ENCODE assay signal across 24 cellular contexts in genomic region chr1:201734776-201735175, GRCh38.
DNase-seq lines count a peak whose midpoint lies in the region; ATAC-seq and TF ChIP-seq lines count a peak whose summit lies in the region.
"Had no signal": no experiment of that assay in that cellular context is flagged by ENCODE, and none has a peak within 500 bp of the region (broad histone marks: within the 10 kb centered on the region; RNA-seq: fewer than 3 reads in every experiment).

No MANE protein-coding gene starts in this region.

- peak overlapping the region; percentile 38 to 75 for H2BK12ac ChIP-seq in mesenchymal stem cell (ENCODE audit: low read length in 2 of 2)

- no peak overlapping the region for H3K4ac ChIP-seq in mesenchymal stem cell (ENCODE audit: low read depth in 1 of 2, low read length in 2 of 2)

- no peak overlapping the region for H3K9ac ChIP-seq in mesenchymal stem cell (ENCODE audit: low read length)

- DNase-seq in NCI-H82 (lab: John Stamatoyannopoulos, UW): peak; percentile 35
- DNase-seq in NCI-H82 treated with DMSO at 0.1 percent for 48 hours (lab: John Stamatoyannopoulos, UW; ENCODE audit: unreplicated experiment): no peak
- DNase-seq in SJCRH30: peak; percentile 45 to 64
- DNase-seq in mesenchymal stem cell: no peak
- DNase-seq in gastrocnemius medialis: no peak
- DNase-seq in activated T-cell treated with anti-CD3 and anti-CD28 coated beads, Interleukin-2, amount 50 U/mL, for 4 hours: no peak
- no peak for DNase-seq in activated T-cell treated with anti-CD3 and anti-CD28 coated beads for 4 hours
- no peak for DNase-seq in NAMALWA (ENCODE audit: low spot score)
- DNase-seq: 8988T; BE2C; CD4-positive, CD25-positive, alpha-beta regulatory T cell; COR-L47; DMS153; GF-D8; MM.1S; NCI-H1092 treated with DMSO at 0.1 percent for 48 hours; NCI-H2081; NCI-H2171 treated with DMSO at 0.1 percent for 48 hours; NCI-H446; NCI-H526 treated with DMSO at 0.1 percent for 48 hours; NK-92 treated with Interleukin-12 subunit alpha and Interleukin-12 subunit beta, amount 100 ng/mL, for 24 hours; Peyer's patch had no signal

- H3K4me3 ChIP-seq in SJCRH30: no peak overlapping the region
- no peak overlapping the region for H3K4me3 ChIP-seq in mesenchymal stem cell (ENCODE audit: insufficient read depth in 1 of 2, low read depth in 1 of 2, low read length in 2 of 2)
- H3K4me3 ChIP-seq in gastrocnemius medialis: no peak overlapping the region
- H3K4me3 ChIP-seq: Peyer's patch had no signal

- H3K27me3 Mint-ChIP-seq in activated T-cell treated with anti-CD3 and anti-CD28 coated beads, Interleukin-2, amount 50 U/mL, for 4 hours (ENCODE audit: low read depth): peaks cover 24% of the 10 kb centered on the region

- H3K4me1 ChIP-seq in SJCRH30: peaks cover 55% of the 10 kb centered on the region
- H3K4me1 ChIP-seq in mesenchymal stem cell (ENCODE audit: control insufficient read depth, insufficient read depth, low read depth, low read length): peaks cover 36% of the 10 kb centered on the region
- peaks cover 54 to 63% of the 10 kb centered on the region in 2 donors for H3K4me1 ChIP-seq in gastrocnemius medialis

- no peak overlapping the region for H4K91ac ChIP-seq in mesenchymal stem cell (ENCODE audit: low read length)

- H3K4me3 Mint-ChIP-seq in activated T-cell treated with anti-CD3 and anti-CD28 coated beads, Interleukin-2, amount 50 U/mL, for 4 hours: no peak overlapping the region
- H3K4me3 Mint-ChIP-seq: CD4-positive, CD25-positive, alpha-beta regulatory T cell had no signal

- H2BK120ac ChIP-seq in mesenchymal stem cell (ENCODE audit: low read depth, low read length): peak overlapping the region; percentile 29

- peak overlapping the region; percentile 3 for H2BK15ac ChIP-seq in mesenchymal stem cell (ENCODE audit: low read depth, poor library complexity, severe bottlenecking)

- H3K79me1 ChIP-seq in mesenchymal stem cell (replicated peaks; ENCODE audit: low read length, poor library complexity, severe bottlenecking): peaks cover 42% of the 10 kb centered on the region

- no peak for TF ChIP-seq POLR2A in gastrocnemius medialis (IDR thresholded peaks at IDR 0.05)

- no peak overlapping the region for H2AK5ac ChIP-seq in mesenchymal stem cell (ENCODE audit: low read length, severe bottlenecking)

- in situ Hi-C loops in gastrocnemius medialis (cut with MboI; ENCODE audit: low sequenced_read_pairs in 4 of 4): no loop called here

- WGBS in mesenchymal stem cell: no CpG with 5 or more reads among the region's 2 CpGs

- H3K14ac ChIP-seq in mesenchymal stem cell (ENCODE audit: low read length in 2 of 2): peak overlapping the region in 1 of 2 experiments; percentile 28

- H3K9me3 Mint-ChIP-seq in activated T-cell treated with anti-CD3 and anti-CD28 coated beads, Interleukin-2, amount 50 U/mL, for 4 hours: no peaks in the 10 kb centered on the region
- H3K9me3 Mint-ChIP-seq: CD4-positive, CD25-positive, alpha-beta regulatory T cell had no signal

- intact Hi-C loops in gastrocnemius medialis (cut with DNase I; ENCODE audit: low total_unique reads): no loop called here

- peak overlapping the region in 1 of 2 experiments; percentile 63 for H3K23ac ChIP-seq in mesenchymal stem cell (ENCODE audit: low read length in 2 of 2)

- H3K27me3 ChIP-seq in SJCRH30 (no peaks in the 10 kb centered on the region), mesenchymal stem cell (ENCODE audit: control insufficient read depth in 1 of 2, insufficient read depth in 1 of 2, low read length in 2 of 2) (no peaks in the 10 kb centered on the region), gastrocnemius medialis (peaks cover 8 to 13% (median 12%) of the 10 kb centered on the region in 3 donors)
- H3K27me3 ChIP-seq: BE2C, Peyer's patch had no signal

- H3K36me3 Mint-ChIP-seq in activated T-cell treated with anti-CD3 and anti-CD28 coated beads, Interleukin-2, amount 50 U/mL, for 4 hours (ENCODE audit: insufficient read depth): no peaks in the 10 kb centered on the region

- no peaks in the 10 kb centered on the region for H3K9me3 ChIP-seq in SJCRH30 (replicated peaks)
- no peaks in the 10 kb centered on the region for H3K9me3 ChIP-seq in mesenchymal stem cell (ENCODE audit: control insufficient read depth, low read length)
- H3K9me3 ChIP-seq in gastrocnemius medialis: no peaks in the 10 kb centered on the region
- H3K9me3 ChIP-seq: BE2C, Peyer's patch had no signal

- H3K27ac ChIP-seq in SJCRH30 (no peak overlapping the region), mesenchymal stem cell (ENCODE audit: low read length, poor library complexity, severe bottlenecking) (no peak overlapping the region), gastrocnemius medialis (peak overlapping the region; percentile 14 to 71 (median 24))
- H3K27ac ChIP-seq: Peyer's patch had no signal

- no peak for ATAC-seq in gastrocnemius medialis
- no peak for ATAC-seq in activated T-cell treated with anti-CD3 and anti-CD28 coated beads, Interleukin-2, amount 50 U/mL, for 4 hours
- ATAC-seq: HCT116, Right ventricle myocardium inferior had no signal

- peak overlapping the region in 1 of 2 experiments; percentile 55 for H3K18ac ChIP-seq in mesenchymal stem cell (ENCODE audit: low read depth in 1 of 2, low read length in 2 of 2)

- TF ChIP-seq CTCF in gastrocnemius medialis (IDR thresholded peaks at IDR 0.05 in 4 of 5, conservative IDR thresholded peaks at IDR 0.05 in 1 of 5): no peak

- no peak overlapping the region for H4K8ac ChIP-seq in mesenchymal stem cell (ENCODE audit: low read length)

- H3K4me1 Mint-ChIP-seq in activated T-cell treated with anti-CD3 and anti-CD28 coated beads, Interleukin-2, amount 50 U/mL, for 4 hours (ENCODE audit: low read depth): peaks cover 15% of the 10 kb centered on the region

- H3K36me3 ChIP-seq in SJCRH30 (peaks cover 7% of the 10 kb centered on the region), mesenchymal stem cell (ENCODE audit: control insufficient read depth in 1 of 2, insufficient read depth in 2 of 2, low read depth in 1 of 2, low read length in 2 of 2) (peaks cover 0 to 36% of the 10 kb centered on the region in 2 experiments), gastrocnemius medialis (no peaks in the 10 kb centered on the region)
- H3K36me3 ChIP-seq: BE2C, Peyer's patch had no signal

- H3K4me2 ChIP-seq in mesenchymal stem cell (ENCODE audit: low read length, poor library complexity, severe bottlenecking): no peak overlapping the region

- no peak overlapping the region for H2BK5ac ChIP-seq in mesenchymal stem cell (ENCODE audit: low read depth, low read length, poor library complexity, severe bottlenecking)

- no peak overlapping the region for H2AFZ ChIP-seq in mesenchymal stem cell (ENCODE audit: low read depth, low read length)

Comparison
In these comparisons a context has a peak if more than half of its experiments do, and no peak if none do; other contexts are left out.
1. DNase-seq: peak in NCI-H82 (single experiment) and SJCRH30 (2 of 2); none in NCI-H82 treated with DMSO at 0.1 percent for 48 hours (single experiment), mesenchymal stem cell (single experiment), gastrocnemius medialis (0 of 2), activated T-cell treated with anti-CD3 and anti-CD28 coated beads, Interleukin-2, amount 50 U/mL, for 4 hours (single experiment), activated T-cell treated with anti-CD3 and anti-CD28 coated beads for 4 hours (single experiment) and NAMALWA (single experiment).
2. H3K27ac ChIP-seq: peak in gastrocnemius medialis (4 of 4); none in SJCRH30 (single experiment) and mesenchymal stem cell (single experiment).